In genomic region chr17:30304778-30305177, GRCh38 we compare ENCODE assay signal across 8 cellular contexts. TPM values are rescaled to one million over a fixed set of nuclear protein-coding genes. Genes with fewer than 3 reads are reported as not detected.
"Had no signal": no experiment of that assay in that cellular context is flagged by ENCODE, and none has a peak within 500 bp of the region (broad histone marks: within the 10 kb centered on the region; RNA-seq: fewer than 3 reads in every experiment).

No MANE protein-coding gene starts in this region.

- H3K4me2 ChIP-seq: GM23338 had no signal

- H3K4me3 ChIP-seq: GM23338 had no signal

- ATAC-seq: GM23338, HepG2 had no signal

- DNase-seq: H9, HCEC 1CT, KBM-7 had no signal

- H3K27ac ChIP-seq: HL-60 had no signal

RNA-seq across cellular contexts. Expression of gene TMIGD1, which starts 29.1 kb away (rescaled TPM):
- total RNA-seq: GM23338, H1, H9, HepG2, HT1080 had no signal
